ENCODE assay signal across 8 cellular contexts in the genomic region with DNA sequence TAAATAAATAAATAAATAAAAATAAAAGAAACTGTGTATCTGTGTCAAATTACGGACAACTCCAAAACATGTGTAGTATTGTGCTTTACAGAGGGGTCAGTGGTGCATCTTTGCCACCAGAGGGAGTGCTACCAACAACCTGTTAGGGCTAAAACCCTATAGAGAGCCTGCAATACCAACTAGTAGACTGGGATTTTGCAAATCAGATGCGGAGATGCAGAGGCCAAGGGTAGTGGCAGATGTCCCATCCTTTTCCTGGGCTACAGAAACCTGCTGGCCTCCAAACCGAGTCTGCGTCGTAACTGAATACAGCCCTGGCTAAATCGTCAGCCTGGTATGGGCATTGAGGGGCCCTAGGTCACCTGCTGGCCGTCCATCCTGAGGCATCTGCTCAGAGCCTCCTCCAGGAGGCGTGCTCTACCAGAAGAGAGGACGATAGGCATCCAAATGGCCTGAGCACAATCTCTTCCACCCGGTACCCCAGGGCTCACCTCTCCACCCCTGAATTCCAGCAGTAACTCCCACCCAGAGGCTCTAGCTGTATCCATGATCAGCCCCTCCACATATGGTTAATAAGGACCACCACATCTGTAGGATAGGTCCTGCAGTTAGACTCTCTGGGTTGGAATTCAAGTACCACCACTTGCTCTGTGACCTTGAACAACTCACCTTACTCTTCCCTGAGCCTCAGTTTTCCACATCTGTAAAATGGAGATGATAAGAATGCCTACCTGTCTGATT. TPM values are rescaled to one million over a fixed set of nuclear protein-coding genes. Genes with fewer than 3 reads are reported as not detected.
DNase-seq lines count a peak whose midpoint lies in the region; ATAC-seq lines count a peak whose summit lies in the region.

No MANE protein-coding gene starts in this region.

- peak; percentile 93 for ATAC-seq in GM19452 (IDR thresholded peaks at IDR 0.05; ENCODE audit: unreplicated experiment)
- ATAC-seq in HG03460 (IDR thresholded peaks at IDR 0.05; ENCODE audit: unreplicated experiment): peak; percentile 91
- peak; percentile 97 for ATAC-seq in activated CD4-positive, alpha-beta T cell treated with anti-CD3 and anti-CD28 coated beads for 36 hours
- ATAC-seq in stimulated activated memory B cell treated with anti-CD40 and anti-IgM and Interleukin-4, amounts not matched to agents 10 μg/mL and 1 μg/mL and 100 μg/mL, for 72 hours: peak; percentile 98

- H3K27me3 Mint-ChIP-seq in activated CD4-positive, alpha-beta T cell treated with anti-CD3 and anti-CD28 coated beads for 36 hours: no peaks in the 10 kb centered on the region
- no peaks in the 10 kb centered on the region for H3K27me3 Mint-ChIP-seq in stimulated activated memory B cell treated with anti-CD40 and anti-IgM and Interleukin-4, amounts not matched to agents 10 μg/mL and 1 μg/mL and 100 μg/mL, for 72 hours

- H3K4me1 Mint-ChIP-seq in activated CD4-positive, alpha-beta T cell treated with anti-CD3 and anti-CD28 coated beads for 36 hours: peaks cover 11% of the 10 kb centered on the region
- peaks cover 10% of the 10 kb centered on the region for H3K4me1 Mint-ChIP-seq in stimulated activated memory B cell treated with anti-CD40 and anti-IgM and Interleukin-4, amounts not matched to agents 10 μg/mL and 1 μg/mL and 100 μg/mL, for 72 hours

- CTCF ChIA-PET in activated CD4-positive, alpha-beta T cell treated with anti-CD3 and anti-CD28 coated beads for 36 hours (lab: Charles Lee): interaction anchor here (0.6 to 10.6 kb wide), 15 partner anchors 10 to 128 kb away, joined by 3 to 138 read pairs (median 5); a partner anchor contains a TSS

- no peaks in the 10 kb centered on the region for H3K9me3 Mint-ChIP-seq in activated CD4-positive, alpha-beta T cell treated with anti-CD3 and anti-CD28 coated beads for 36 hours (ENCODE audit: low read depth)
- no peaks in the 10 kb centered on the region for H3K9me3 Mint-ChIP-seq in stimulated activated memory B cell treated with anti-CD40 and anti-IgM and Interleukin-4, amounts not matched to agents 10 μg/mL and 1 μg/mL and 100 μg/mL, for 72 hours

- no peaks in the 10 kb centered on the region for H3K36me3 Mint-ChIP-seq in activated CD4-positive, alpha-beta T cell treated with anti-CD3 and anti-CD28 coated beads for 36 hours (ENCODE audit: low read depth)
- H3K36me3 Mint-ChIP-seq in stimulated activated memory B cell treated with anti-CD40 and anti-IgM and Interleukin-4, amounts not matched to agents 10 μg/mL and 1 μg/mL and 100 μg/mL, for 72 hours: no peaks in the 10 kb centered on the region

- peak overlapping the region; percentile 47 for H3K4me3 Mint-ChIP-seq in activated CD4-positive, alpha-beta T cell treated with anti-CD3 and anti-CD28 coated beads for 36 hours
- H3K4me3 Mint-ChIP-seq in stimulated activated memory B cell treated with anti-CD40 and anti-IgM and Interleukin-4, amounts not matched to agents 10 μg/mL and 1 μg/mL and 100 μg/mL, for 72 hours: peak overlapping the region; percentile 41

- POLR2A ChIA-PET in activated CD4-positive, alpha-beta T cell treated with anti-CD3 and anti-CD28 coated beads for 36 hours (lab: Charles Lee): interaction anchor here (0.6 to 1.5 kb wide), 4 partner anchors 8 to 27 kb away, joined by 3 to 9 read pairs (median 4); no protein-coding TSS in a partner anchor

- intact Hi-C loops in activated CD4-positive, alpha-beta T cell treated with anti-CD3 and anti-CD28 coated beads for 36 hours (cut with DNase I, micrococcal nuclease): loop anchor here (1.0 to 5.0 kb wide), 5 partner anchors 21 to 146 kb away; a partner anchor contains a TSS

- DNase-seq in COR-L47 (lab: John Stamatoyannopoulos, UW) (peak; percentile 24), NCI-H510A treated with DMSO at 0.1 percent for 48 hours (lab: John Stamatoyannopoulos, UW) (peak; percentile 95), dermis blood vessel endothelial cell (peak; percentile 84), left kidney (ENCODE audit: low read depth, low spot score) (peak; percentile 91)
- DNase-seq in activated CD4-positive, alpha-beta T cell treated with anti-CD3 and anti-CD28 coated beads for 36 hours: peak; percentile 81

- peak overlapping the region; percentile 56 for H3K27ac Mint-ChIP-seq in activated CD4-positive, alpha-beta T cell treated with anti-CD3 and anti-CD28 coated beads for 36 hours
- no peak overlapping the region for H3K27ac Mint-ChIP-seq in stimulated activated memory B cell treated with anti-CD40 and anti-IgM and Interleukin-4, amounts not matched to agents 10 μg/mL and 1 μg/mL and 100 μg/mL, for 72 hours

RNA-seq across cellular contexts. Expression of a gene that starts 6.2 kb away (rescaled TPM):
- 10 to 100 TPM; 45.9 to 49.4 TPM for total RNA-seq in activated CD4-positive, alpha-beta T cell treated with anti-CD3 and anti-CD28 coated beads for 36 hours
- total RNA-seq in dermis blood vessel endothelial cell: 10.4 and 20.3 TPM in 2 replicates

RNA-seq across cellular contexts. Expression of a gene that starts 18.6 kb away (rescaled TPM):
- total RNA-seq in activated CD4-positive, alpha-beta T cell treated with anti-CD3 and anti-CD28 coated beads for 36 hours: 1,000 to 10,000 TPM; 1,151 to 1,499 TPM
- total RNA-seq in dermis blood vessel endothelial cell: 218 and 349 TPM in 2 replicates

RNA-seq across cellular contexts. Expression of a gene that starts 38.4 kb away (rescaled TPM):
- total RNA-seq in activated CD4-positive, alpha-beta T cell treated with anti-CD3 and anti-CD28 coated beads for 36 hours: 10 to 100 TPM; 52.3 to 54.2 TPM
- total RNA-seq in dermis blood vessel endothelial cell: 29.4 and 35.7 TPM in 2 replicates

RNA-seq across cellular contexts. Expression of a gene that starts 38.6 kb away (rescaled TPM):
- 10 to 100 TPM; 34.6 to 42.8 TPM for total RNA-seq in activated CD4-positive, alpha-beta T cell treated with anti-CD3 and anti-CD28 coated beads for 36 hours
- total RNA-seq in dermis blood vessel endothelial cell: 38.7 and 39.8 TPM in 2 replicates

Comparison
In these comparisons a context has a peak if more than half of its experiments do, and no peak if none do; other contexts are left out.
1. Peak in every context shown above with its lines: DNase-seq and ATAC-seq.
2. DNase-seq: peak in every context shown above with its lines; median percentile 95 in NCI-H510A treated with DMSO at 0.1 percent for 48 hours; 91 in left kidney; 84 in dermis blood vessel endothelial cell; 81 in activated CD4-positive, alpha-beta T cell treated with anti-CD3 and anti-CD28 coated beads for 36 hours; 24 in COR-L47.